16 cellular contexts compared by ENCODE assay signal in the genomic region with DNA sequence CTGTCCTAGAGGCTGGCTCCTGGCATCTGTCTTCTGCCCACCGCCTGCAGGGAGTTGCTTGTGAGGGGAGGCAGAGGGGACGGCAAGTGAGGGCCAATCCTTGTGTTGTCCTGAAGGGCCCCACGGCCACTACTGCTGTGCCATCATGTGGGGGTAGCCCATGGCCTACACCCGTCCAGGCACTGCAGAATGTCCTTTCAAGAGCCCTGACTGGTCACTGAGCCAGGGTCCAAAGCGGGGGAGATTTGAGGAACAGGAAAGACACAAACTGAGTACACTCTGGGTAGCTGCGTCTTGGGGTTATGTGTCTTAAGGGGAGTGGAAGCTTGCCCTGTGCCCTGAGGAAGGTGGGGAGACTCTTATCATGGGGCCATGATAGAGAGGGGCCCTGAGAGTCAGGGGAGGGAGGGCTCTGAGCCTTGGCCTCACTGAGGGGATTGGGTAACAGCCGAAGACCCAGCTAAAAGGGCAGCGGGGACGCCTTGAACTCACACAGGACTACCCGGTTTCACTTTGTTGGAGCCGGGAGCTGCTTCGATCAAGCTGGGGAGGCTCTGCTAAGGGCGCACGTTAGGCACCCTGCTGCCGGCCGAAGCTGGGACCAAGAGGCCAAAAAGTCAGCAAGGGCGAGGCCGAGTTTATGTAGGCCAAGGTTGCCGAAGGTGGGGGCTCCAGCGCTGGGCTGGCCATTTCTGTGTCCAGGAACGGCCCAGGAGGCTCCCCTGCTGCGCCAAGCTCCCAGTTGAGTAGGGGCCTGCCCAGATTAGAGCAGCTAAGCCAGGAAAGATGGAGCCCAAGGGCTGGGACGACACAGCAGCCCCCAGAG. TPM values are rescaled to one million over a fixed set of nuclear protein-coding genes. Genes with fewer than 3 reads are reported as not detected.
DNase-seq lines count a peak whose midpoint lies in the region; ATAC-seq and TF ChIP-seq lines count a peak whose summit lies in the region.
"Had no signal": no experiment of that assay in that cellular context is flagged by ENCODE, and none has a peak within 500 bp of the region (broad histone marks: within the 10 kb centered on the region; RNA-seq: fewer than 3 reads in every experiment).

No MANE protein-coding gene starts in this region.

- ATAC-seq in gastrocnemius medialis: peak in 1 of 2 donors; percentile 7
- ATAC-seq in GM21360 (IDR thresholded peaks at IDR 0.05; ENCODE audit: unreplicated experiment): no peak
- ATAC-seq in HG03175 (IDR thresholded peaks at IDR 0.05; ENCODE audit: unreplicated experiment): no peak
- ATAC-seq: activated CD8-positive, alpha-beta T cell treated with anti-CD3 and anti-CD28 coated beads for 36 hours; activated T-helper 17 cell treated with anti-CD3 and anti-CD28 coated beads, Interleukin-2, amount 50 U/mL, for 72 hours; stimulated activated effector memory CD8-positive, alpha-beta T cell treated with anti-CD3 and anti-CD28 coated beads, Interleukin-12 subunit alpha, Interleukin-12 subunit beta, amount 100 ng/mL, for 72 hours had no signal

- no peaks in the 10 kb centered on the region for H3K9me2 ChIP-seq in MM.1S (replicated peaks; ENCODE audit: insufficient read depth, low read length)
- H3K9me2 ChIP-seq: SK-N-SH had no signal

- DNase-seq in CD8-positive, alpha-beta memory T cell: no peak
- no peak for DNase-seq in MM.1S
- peak; percentile 58 for DNase-seq in epithelial cell of esophagus (ENCODE audit: low read depth)
- DNase-seq in gastrocnemius medialis: no peak
- no peak for DNase-seq in NCI-H748 treated with DMSO at 0.1 percent for 48 hours (lab: John Stamatoyannopoulos, UW)
- DNase-seq in activated CD4-positive, CD25-positive, alpha-beta regulatory T cell treated with anti-CD3 and anti-CD28 coated beads, Interleukin-2, amount 50 U/mL, for 72 hours: no peak
- DNase-seq: activated CD8-positive, alpha-beta T cell treated with anti-CD3 and anti-CD28 coated beads for 36 hours; amniotic stem cell; GF-D8; NCI-H1694; SK-N-SH had no signal

- in situ Hi-C loops in gastrocnemius medialis (cut with MboI; ENCODE audit: low sequenced_read_pairs in 4 of 4): no loop called here

- CTCF ChIA-PET in CD8-positive, alpha-beta memory T cell (lab: Charles Lee): interaction anchor here (1.0 kb wide), 1 partner anchor 32 kb away, joined by 3 read pairs; no protein-coding TSS in a partner anchor

- H3K79me2 ChIP-seq in MM.1S (ENCODE audit: low read length): no peaks in the 10 kb centered on the region

- intact Hi-C loops in gastrocnemius medialis (cut with DNase I; ENCODE audit: low total_unique reads): loop anchor here (1.0 kb wide), 1 partner anchor 92 kb away; a partner anchor contains a TSS

- peaks cover 4% of the 10 kb centered on the region for H3F3A ChIP-seq in MM.1S (ENCODE audit: insufficient read depth, low read length)

- H3K4me2 ChIP-seq in MM.1S (ENCODE audit: low read depth, low read length): peak overlapping the region; percentile 34; the same call in 1 of the 2 replicates
- H3K4me2 ChIP-seq: SK-N-SH had no signal

- H3K4me1 Mint-ChIP-seq in CD8-positive, alpha-beta memory T cell: peaks cover 21 to 40% (median 25%) of the 10 kb centered on the region in 3 donors

- peaks cover 20% of the 10 kb centered on the region for H3K4me1 ChIP-seq in CD8-positive, alpha-beta memory T cell (ENCODE audit: insufficient read depth, low read length)
- H3K4me1 ChIP-seq in MM.1S (ENCODE audit: low read length) (no peaks in the 10 kb centered on the region), gastrocnemius medialis (peaks cover 0 to 6% of the 10 kb centered on the region in 2 donors)

- peak overlapping the region in 1 of 8 donors; percentile 47 for H3K27ac Mint-ChIP-seq in CD8-positive, alpha-beta memory T cell
- H3K27ac Mint-ChIP-seq: activated CD8-positive, alpha-beta T cell treated with anti-CD3 and anti-CD28 coated beads for 36 hours; activated T-helper 17 cell treated with anti-CD3 and anti-CD28 coated beads, Interleukin-2, amount 50 U/mL, for 72 hours; stimulated activated effector memory CD8-positive, alpha-beta T cell treated with anti-CD3 and anti-CD28 coated beads, Interleukin-12 subunit alpha, Interleukin-12 subunit beta, amount 100 ng/mL, for 72 hours had no signal

- H3K27ac ChIP-seq in CD8-positive, alpha-beta memory T cell (ENCODE audit: low read depth, low read length): peak overlapping the region; percentile 72
- H3K27ac ChIP-seq in MM.1S (ENCODE audit: low read length): no peak overlapping the region
- H3K27ac ChIP-seq in gastrocnemius medialis: peak overlapping the region; percentile 79 to 81 (median 80)
- H3K27ac ChIP-seq: vagina had no signal

- no peak for TF ChIP-seq CTCF in MM.1S (IDR thresholded peaks at IDR 0.05; ENCODE audit: low read length)
- no peak for TF ChIP-seq CTCF in epithelial cell of esophagus (IDR thresholded peaks at IDR 0.05; ENCODE audit: insufficient read depth, low read depth, low read length, missing control alignments)
- TF ChIP-seq CTCF in gastrocnemius medialis (IDR thresholded peaks at IDR 0.05 in 4 of 5, conservative IDR thresholded peaks at IDR 0.05 in 1 of 5): no peak

- no peaks in the 10 kb centered on the region for H3K9me3 ChIP-seq in CD8-positive, alpha-beta memory T cell (ENCODE audit: low read length)
- H3K9me3 ChIP-seq in MM.1S (replicated peaks; ENCODE audit: insufficient read depth, low read length): no peaks in the 10 kb centered on the region
- H3K9me3 ChIP-seq in gastrocnemius medialis: no peaks in the 10 kb centered on the region
- H3K9me3 ChIP-seq: SK-N-SH, vagina had no signal

- H3K27me3 Mint-ChIP-seq in CD8-positive, alpha-beta memory T cell: peaks cover 46 to 60% of the 10 kb centered on the region in 2 donors

- no peaks in the 10 kb centered on the region for H3K36me3 ChIP-seq in CD8-positive, alpha-beta memory T cell (ENCODE audit: insufficient read depth, low read length)
- no peaks in the 10 kb centered on the region for H3K36me3 ChIP-seq in MM.1S (replicated peaks; ENCODE audit: insufficient read depth, low read length)
- H3K36me3 ChIP-seq in gastrocnemius medialis: no peaks in the 10 kb centered on the region
- H3K36me3 ChIP-seq: vagina had no signal

- peaks cover 44% of the 10 kb centered on the region for H3K27me3 ChIP-seq in CD8-positive, alpha-beta memory T cell (ENCODE audit: insufficient read depth, low read length, poor library complexity, severe bottlenecking)
- H3K27me3 ChIP-seq in MM.1S (replicated peaks; ENCODE audit: insufficient read depth, low read length) (peaks cover 82% of the 10 kb centered on the region), gastrocnemius medialis (peaks cover 11 to 43% (median 17%) of the 10 kb centered on the region in 3 donors)

- H2AFZ ChIP-seq in MM.1S (ENCODE audit: low read length): no peak overlapping the region

- H4K20me1 ChIP-seq in MM.1S (ENCODE audit: insufficient read depth, low read length): no peaks in the 10 kb centered on the region

- no peak for TF ChIP-seq POLR2A in gastrocnemius medialis (IDR thresholded peaks at IDR 0.05)

- H3K36me3 Mint-ChIP-seq in CD8-positive, alpha-beta memory T cell: peaks cover 0 to 4% (median 0%) of the 10 kb centered on the region in 3 donors
- H3K36me3 Mint-ChIP-seq: stimulated activated effector memory CD8-positive, alpha-beta T cell treated with anti-CD3 and anti-CD28 coated beads, Interleukin-12 subunit alpha, Interleukin-12 subunit beta, amount 100 ng/mL, for 72 hours had no signal

- H3K9ac ChIP-seq in MM.1S (ENCODE audit: low read length): no peak overlapping the region
- H3K9ac ChIP-seq: SK-N-SH had no signal

- H3K9me3 Mint-ChIP-seq in CD8-positive, alpha-beta memory T cell: peaks cover 0 to 3% (median 0%) of the 10 kb centered on the region in 5 donors
- H3K9me3 Mint-ChIP-seq: activated CD8-positive, alpha-beta T cell treated with anti-CD3 and anti-CD28 coated beads for 36 hours; activated T-helper 17 cell treated with anti-CD3 and anti-CD28 coated beads, Interleukin-2, amount 50 U/mL, for 72 hours; stimulated activated effector memory CD8-positive, alpha-beta T cell treated with anti-CD3 and anti-CD28 coated beads, Interleukin-12 subunit alpha, Interleukin-12 subunit beta, amount 100 ng/mL, for 72 hours had no signal

- H3K4me3 ChIP-seq in CD8-positive, alpha-beta memory T cell (ENCODE audit: low read length): no peak overlapping the region
- H3K4me3 ChIP-seq in MM.1S (ENCODE audit: low read length) (no peak overlapping the region; the same call in 1 of the 2 replicates), epithelial cell of esophagus (ENCODE audit: low read length) (peak overlapping the region; percentile 74), gastrocnemius medialis (peak overlapping the region; percentile 51 to 54 (median 53))

- peak overlapping the region in 1 of 7 donors; percentile 1 for H3K4me3 Mint-ChIP-seq in CD8-positive, alpha-beta memory T cell

- POLR2A ChIA-PET in CD8-positive, alpha-beta memory T cell (lab: Charles Lee): no interaction called here

RNA-seq across cellular contexts. Expression of a gene that starts 1.9 kb away (rescaled TPM):
- total RNA-seq in CD8-positive, alpha-beta memory T cell: not detected
- not detected for polyA plus RNA-seq in CD8-positive, alpha-beta memory T cell
- total RNA-seq in gastrocnemius medialis: 10 to 100 TPM; 27.9 to 38.9 (median 36.3) TPM
- total RNA-seq: activated CD8-positive, alpha-beta T cell treated with anti-CD3 and anti-CD28 coated beads for 36 hours; activated T-helper 17 cell treated with anti-CD3 and anti-CD28 coated beads, Interleukin-2, amount 50 U/mL, for 72 hours had no signal
- polyA plus RNA-seq: SK-N-SH had no signal

RNA-seq across cellular contexts. Expression of a gene that starts 39.2 kb away (rescaled TPM):
- not detected for total RNA-seq in CD8-positive, alpha-beta memory T cell
- polyA plus RNA-seq in CD8-positive, alpha-beta memory T cell: not detected
- 1 to 10 TPM in 3 of 4 donors, not detected in 1; 1.4 to 3.5 (median 2.3) TPM for total RNA-seq in gastrocnemius medialis
- total RNA-seq: activated CD8-positive, alpha-beta T cell treated with anti-CD3 and anti-CD28 coated beads for 36 hours; activated T-helper 17 cell treated with anti-CD3 and anti-CD28 coated beads, Interleukin-2, amount 50 U/mL, for 72 hours had no signal

RNA-seq across cellular contexts. Expression of a gene that starts 48.2 kb away (rescaled TPM):
- under 1 TPM; 0.20 to 0.38 TPM for total RNA-seq in CD8-positive, alpha-beta memory T cell
- not detected for polyA plus RNA-seq in CD8-positive, alpha-beta memory T cell
- 10 to 100 TPM in 2 of 4 donors, 1 to 10 TPM in 2; 5.0 to 15.9 (median 10.2) TPM for total RNA-seq in gastrocnemius medialis

Comparison
In these comparisons a context has a peak if more than half of its experiments do, and no peak if none do; other contexts are left out.
1. H3K4me3 ChIP-seq: peak in epithelial cell of esophagus (single experiment) and gastrocnemius medialis (4 of 4); none in CD8-positive, alpha-beta memory T cell (single experiment) and MM.1S (single experiment).
2. RNA of a gene that starts 1.9 kb away (total RNA-seq): 27.9 to 38.9 TPM in gastrocnemius medialis; not detected in CD8-positive, alpha-beta memory T cell; every median in the first group is over 10 times any median in the second.
3. RNA of a gene that starts 48.2 kb away (total RNA-seq): 5.0 to 15.9 TPM in gastrocnemius medialis; 0.20 to 0.38 TPM in CD8-positive, alpha-beta memory T cell; every median in the first group is over 4 times any median in the second.